In the genomic region with DNA sequence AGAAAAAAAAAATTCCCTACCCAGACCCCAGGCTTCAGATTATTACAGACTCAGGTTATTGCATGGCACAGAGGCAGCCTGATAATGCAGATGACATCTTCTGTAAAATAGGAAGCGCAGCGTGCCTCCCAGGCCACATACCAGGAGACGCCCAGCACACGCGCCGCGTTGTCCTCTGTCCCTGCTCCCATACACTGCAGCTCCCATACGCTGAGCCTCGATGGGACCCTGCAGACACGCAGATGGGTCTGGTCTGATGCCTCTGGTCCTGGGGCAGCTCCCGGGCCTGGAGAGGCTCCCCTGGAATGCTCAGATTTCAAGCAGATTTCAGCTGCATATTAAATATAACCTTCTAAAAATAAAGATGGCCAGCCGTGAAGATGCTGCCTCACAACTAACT, we compare ENCODE assay signal across 23 cellular contexts.
DNase-seq lines count a peak whose midpoint lies in the region; ATAC-seq and TF ChIP-seq lines count a peak whose summit lies in the region.
"Had no signal": no experiment of that assay in that cellular context is flagged by ENCODE, and none has a peak within 500 bp of the region (broad histone marks: within the 10 kb centered on the region; RNA-seq: fewer than 3 reads in every experiment).

No MANE protein-coding gene starts in this region.

- TF ChIP-seq CTCF in natural killer cell (IDR thresholded peaks at IDR 0.05) (no peak), mucosa of descending colon (IDR thresholded peaks at IDR 0.05) (no peak)

- H3K9me3 Mint-ChIP-seq in natural killer cell = peaks cover 0 to 8% of the 10 kb centered on the region in 2 donors
- H3K9me3 Mint-ChIP-seq in natural killer cell treated with Interleukin-12 subunit alpha and Interleukin-12 subunit beta and Interleukin-15 and Interleukin-18, amount 100 ng/mL, for 72 hours = peaks cover 13% of the 10 kb centered on the region
- no peaks in the 10 kb centered on the region for H3K9me3 Mint-ChIP-seq in activated CD4-positive, alpha-beta T cell treated with anti-CD3 and anti-CD28 coated beads, Interleukin-2, amount 10 ng/mL, durations not matched to agents 24 days and 14 days

- peak; percentile 9 for DNase-seq in natural killer cell
- no peak for DNase-seq in natural killer cell treated with Interleukin-12 subunit alpha and Interleukin-12 subunit beta and Interleukin-15 and Interleukin-18, amount 100 ng/mL, for 72 hours (ENCODE audit: low spot score)
- DNase-seq in islet precursor cell = peak; percentile 32
- DNase-seq in stimulated activated CD8-positive, alpha-beta memory T cell treated with anti-CD3 and anti-CD28 coated beads, Interleukin-4, amount 100 ng/mL, for 48 hours = peak; percentile 9
- DNase-seq in activated CD4-positive, alpha-beta T cell treated with anti-CD3 and anti-CD28 coated beads, Interleukin-2, amount 10 ng/mL, durations not matched to agents 24 days and 14 days = no peak
- no peak for DNase-seq in mucosa of descending colon
- DNase-seq in HEK293T (ENCODE audit: extremely low spot score) = no peak
- DNase-seq: C1 segment of cervical spinal cord; CD4-positive, alpha-beta memory T cell; COR-L47; GDM1; GOT3; MM.1S; NCI-H2081 treated with DMSO at 0.1 percent for 48 hours; NCI-H2171; NCI-H226; NCI-H510A; NCI-H69; SHP77 treated with DMSO at 0.1 percent for 48 hours had no signal

- H3K4me3 Mint-ChIP-seq in natural killer cell = no peak overlapping the region
- no peak overlapping the region for H3K4me3 Mint-ChIP-seq in natural killer cell treated with Interleukin-12 subunit alpha and Interleukin-12 subunit beta and Interleukin-15 and Interleukin-18, amount 100 ng/mL, for 72 hours
- no peak overlapping the region for H3K4me3 Mint-ChIP-seq in activated CD4-positive, alpha-beta T cell treated with anti-CD3 and anti-CD28 coated beads, Interleukin-2, amount 10 ng/mL, durations not matched to agents 24 days and 14 days
- H3K4me3 Mint-ChIP-seq: CD4-positive, alpha-beta memory T cell; IgD-negative memory B cell had no signal

- ATAC-seq in natural killer cell (no peak), mucosa of descending colon (no peak)
- no peak for ATAC-seq in natural killer cell treated with Interleukin-12 subunit alpha and Interleukin-12 subunit beta and Interleukin-15 and Interleukin-18, amount 100 ng/mL, for 72 hours
- ATAC-seq: A549, GM12878, HCT116 had no signal

- no peak overlapping the region for H3K27ac Mint-ChIP-seq in natural killer cell
- no peak overlapping the region for H3K27ac Mint-ChIP-seq in natural killer cell treated with Interleukin-12 subunit alpha and Interleukin-12 subunit beta and Interleukin-15 and Interleukin-18, amount 100 ng/mL, for 72 hours
- no peak overlapping the region for H3K27ac Mint-ChIP-seq in activated CD4-positive, alpha-beta T cell treated with anti-CD3 and anti-CD28 coated beads, Interleukin-2, amount 10 ng/mL, durations not matched to agents 24 days and 14 days
- H3K27ac Mint-ChIP-seq: CD4-positive, alpha-beta memory T cell; IgD-negative memory B cell had no signal

- H3K36me3 ChIP-seq in mucosa of descending colon (ENCODE audit: low read depth) = no peaks in the 10 kb centered on the region

- peaks cover 18% of the 10 kb centered on the region for H3K9me3 ChIP-seq in mucosa of descending colon
- H3K9me3 ChIP-seq: A549 had no signal

- peaks cover 0 to 4% of the 10 kb centered on the region in 2 donors for H3K27me3 Mint-ChIP-seq in natural killer cell (ENCODE audit: low read depth in 2 of 2)
- peaks cover 0 to 8% of the 10 kb centered on the region in 2 donors for H3K27me3 Mint-ChIP-seq in natural killer cell treated with Interleukin-12 subunit alpha and Interleukin-12 subunit beta and Interleukin-15 and Interleukin-18, amount 100 ng/mL, for 72 hours
- H3K27me3 Mint-ChIP-seq in activated CD4-positive, alpha-beta T cell treated with anti-CD3 and anti-CD28 coated beads, Interleukin-2, amount 10 ng/mL, durations not matched to agents 24 days and 14 days = no peaks in the 10 kb centered on the region
- H3K27me3 Mint-ChIP-seq: IgD-negative memory B cell had no signal

- no peaks in the 10 kb centered on the region for H3K4me1 ChIP-seq in mucosa of descending colon (ENCODE audit: low read depth)
- H3K4me1 ChIP-seq: A549 had no signal

- CTCF ChIA-PET in HEK293T (lab: Yijun Ruan, JAX) = no interaction called here

- H3K4me3 ChIP-seq in mucosa of descending colon = no peak overlapping the region
- H3K4me3 ChIP-seq: A549, GM12878 had no signal

- no peaks in the 10 kb centered on the region for H3K4me1 Mint-ChIP-seq in natural killer cell
- no peaks in the 10 kb centered on the region for H3K4me1 Mint-ChIP-seq in natural killer cell treated with Interleukin-12 subunit alpha and Interleukin-12 subunit beta and Interleukin-15 and Interleukin-18, amount 100 ng/mL, for 72 hours (ENCODE audit: low read depth in 2 of 2)
- no peaks in the 10 kb centered on the region for H3K4me1 Mint-ChIP-seq in activated CD4-positive, alpha-beta T cell treated with anti-CD3 and anti-CD28 coated beads, Interleukin-2, amount 10 ng/mL, durations not matched to agents 24 days and 14 days
- H3K4me1 Mint-ChIP-seq: CD4-positive, alpha-beta memory T cell; IgD-negative memory B cell had no signal

- intact Hi-C loops in natural killer cell (cut with micrococcal nuclease) (no loop called here), mucosa of descending colon (cut with DNase I, micrococcal nuclease) (no loop called here)
- intact Hi-C loops in activated CD4-positive, alpha-beta T cell treated with anti-CD3 and anti-CD28 coated beads, Interleukin-2, amount 10 ng/mL, durations not matched to agents 24 days and 14 days (cut with micrococcal nuclease) = no loop called here

- POLR2A ChIA-PET in HEK293T (lab: Yijun Ruan, JAX) = no interaction called here

- H3K36me3 Mint-ChIP-seq in natural killer cell = no peaks in the 10 kb centered on the region
- H3K36me3 Mint-ChIP-seq in natural killer cell treated with Interleukin-12 subunit alpha and Interleukin-12 subunit beta and Interleukin-15 and Interleukin-18, amount 100 ng/mL, for 72 hours = no peaks in the 10 kb centered on the region
- no peaks in the 10 kb centered on the region for H3K36me3 Mint-ChIP-seq in activated CD4-positive, alpha-beta T cell treated with anti-CD3 and anti-CD28 coated beads, Interleukin-2, amount 10 ng/mL, durations not matched to agents 24 days and 14 days (ENCODE audit: low read depth)
- H3K36me3 Mint-ChIP-seq: CD4-positive, alpha-beta memory T cell had no signal

TF ChIP-seq in HEK293T, 16 proteins besides CTCF, POLR2A, EP300 and RAD21:
- TF ChIP-seq TARDBP (IDR thresholded peaks at IDR 0.05) (no peak), FOXK2 (IDR thresholded peaks at IDR 0.05) (no peak), FOXA1 (IDR thresholded peaks at IDR 0.05) (no peak), FOXM1 (IDR thresholded peaks at IDR 0.05; ENCODE audit: borderline replicate concordance) (no peak), CTBP1 (IDR thresholded peaks at IDR 0.05; ENCODE audit: borderline replicate concordance) (no peak), LEF1 (IDR thresholded peaks at IDR 0.05; ENCODE audit: borderline replicate concordance) (no peak), SUZ12 (IDR thresholded peaks at IDR 0.05) (no peak), ARNT (IDR thresholded peaks at IDR 0.05) (no peak)

Comparison
In these comparisons a context has a peak if more than half of its experiments do, and no peak if none do; other contexts are left out.
1. DNase-seq: peak in natural killer cell (single experiment), islet precursor cell (single experiment) and stimulated activated CD8-positive, alpha-beta memory T cell treated with anti-CD3 and anti-CD28 coated beads, Interleukin-4, amount 100 ng/mL, for 48 hours (single experiment); none in natural killer cell treated with Interleukin-12 subunit alpha and Interleukin-12 subunit beta and Interleukin-15 and Interleukin-18, amount 100 ng/mL, for 72 hours (single experiment), activated CD4-positive, alpha-beta T cell treated with anti-CD3 and anti-CD28 coated beads, Interleukin-2, amount 10 ng/mL, durations not matched to agents 24 days and 14 days (single experiment), mucosa of descending colon (0 of 3) and HEK293T (single experiment).